Comparison of ENCODE assay signal across 8 cellular contexts in the genomic region with DNA sequence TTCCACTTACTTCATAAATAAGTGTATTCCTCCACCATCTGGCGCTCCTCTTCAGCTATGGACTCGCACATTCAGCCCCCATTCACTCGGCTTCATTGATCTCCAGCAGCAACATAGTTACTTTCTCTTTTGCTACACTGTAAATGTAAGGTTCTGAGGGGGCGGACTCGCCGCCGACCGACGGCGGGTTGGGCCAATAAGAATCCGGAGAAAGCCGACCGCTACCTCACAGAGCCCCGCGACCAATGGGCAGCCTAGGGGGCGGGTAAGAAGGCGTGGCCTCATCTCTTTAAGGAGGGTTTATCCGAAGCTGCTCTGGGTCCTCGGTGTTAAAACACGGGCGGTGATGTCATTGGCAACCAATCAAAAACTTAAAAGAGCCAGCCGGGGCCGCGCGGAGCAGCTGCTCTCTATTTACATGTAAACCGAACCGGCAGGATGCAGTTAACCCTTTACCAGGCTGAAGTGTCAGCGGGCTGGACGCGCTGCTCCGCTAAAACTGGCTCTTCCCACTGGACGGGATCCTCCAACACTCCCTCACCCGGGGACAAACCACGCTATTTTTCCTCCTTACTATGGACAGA. TPM values are rescaled to one million over a fixed set of nuclear protein-coding genes. Genes with fewer than 3 reads are reported as not detected.
DNase-seq lines count a peak whose midpoint lies in the region; ATAC-seq, FAIRE-seq and TF ChIP-seq lines count a peak whose summit lies in the region.

Gene DUSP10 (minus strand): TSS at position 119 of the 584 bp plus-strand sequence. CDS start 2,345 bp downstream, outside the sequence.

- peak within 1 kb of the TSS; percentile 20 to 95 for H3K14ac ChIP-seq in mesenchymal stem cell (ENCODE audit: low read length in 2 of 2)

- H2BK120ac ChIP-seq in mesenchymal stem cell (ENCODE audit: low read depth, low read length), result peak within 1 kb of the TSS; percentile 94

- H2BK12ac ChIP-seq in mesenchymal stem cell (ENCODE audit: low read length in 2 of 2), result peak within 1 kb of the TSS; percentile 79 to 94

- peak within 1 kb of the TSS; percentile 90 to 96 for H3K18ac ChIP-seq in mesenchymal stem cell (ENCODE audit: low read depth in 1 of 2, low read length in 2 of 2)

- H3K9me3 Mint-ChIP-seq in Caco-2 (ENCODE audit: unreplicated experiment), result no peaks in the 10 kb centered on the region

- H4K91ac ChIP-seq in mesenchymal stem cell (ENCODE audit: low read length), result peak within 1 kb of the TSS; percentile 89

- 0 out of 2 replicates have a peak, but pooled peaks cover 7% of the 10 kb centered on the region for H3K4me1 ChIP-seq in Caco-2
- H3K4me1 ChIP-seq in endocrine pancreas (ENCODE audit: control insufficient read depth, insufficient read depth, low read length), result no peaks in the 10 kb centered on the region
- H3K4me1 ChIP-seq in mesenchymal stem cell (ENCODE audit: control insufficient read depth, insufficient read depth, low read depth, low read length), result peaks cover 5% of the 10 kb centered on the region

- WGBS in mesenchymal stem cell, result under 1% methylated on average over 34 of the region's 34 CpGs

- no peak for TF ChIP-seq CTCF in Caco-2 (IDR thresholded peaks at IDR 0.05; ENCODE audit: insufficient read depth in 1 of 2, low read depth in 1 of 2, low read length in 1 of 2, severe bottlenecking in 1 of 2, unreplicated experiment in 1 of 2)

- H3K27me3 ChIP-seq in Caco-2 (replicated peaks; ENCODE audit: control insufficient read depth, insufficient read depth, low read length), result no peaks in the 10 kb centered on the region
- H3K27me3 ChIP-seq in endocrine pancreas (ENCODE audit: control insufficient read depth, insufficient read depth, low read length), result no peaks in the 10 kb centered on the region
- no peaks in the 10 kb centered on the region for H3K27me3 ChIP-seq in mesenchymal stem cell (ENCODE audit: control insufficient read depth in 1 of 2, insufficient read depth in 1 of 2, low read length in 2 of 2)

- H3K79me1 ChIP-seq in mesenchymal stem cell (replicated peaks; ENCODE audit: low read length, poor library complexity, severe bottlenecking), result peaks cover 9% of the 10 kb centered on the region

- peak within 1 kb of the TSS; percentile 74 for H2BK5ac ChIP-seq in mesenchymal stem cell (ENCODE audit: low read depth, low read length, poor library complexity, severe bottlenecking)

- peak within 1 kb of the TSS; percentile 88 for H3K27ac ChIP-seq in mesenchymal stem cell (ENCODE audit: low read length, poor library complexity, severe bottlenecking)

- peak within 1 kb of the TSS; percentile 78 for H2AFZ ChIP-seq in mesenchymal stem cell (ENCODE audit: low read depth, low read length)

- peak within 1 kb of the TSS; percentile 98 for H2BK15ac ChIP-seq in mesenchymal stem cell (ENCODE audit: low read depth, poor library complexity, severe bottlenecking)

- H4K8ac ChIP-seq in mesenchymal stem cell (ENCODE audit: low read length), result peak within 1 kb of the TSS; percentile 86

- H3K4me3 Mint-ChIP-seq in Caco-2 (ENCODE audit: unreplicated experiment), result no peak within 1 kb of the TSS

- peak within 1 kb of the TSS; percentile 86 for H3K4me2 ChIP-seq in mesenchymal stem cell (ENCODE audit: low read length, poor library complexity, severe bottlenecking)

- H3K23ac ChIP-seq in mesenchymal stem cell (ENCODE audit: low read length in 2 of 2), result peak within 1 kb of the TSS in 1 of 2 experiments; percentile 81

- no peak within 1 kb of the TSS for H3K27ac Mint-ChIP-seq in Caco-2 (ENCODE audit: unreplicated experiment)

- H3K36me3 Mint-ChIP-seq in Caco-2 (ENCODE audit: insufficient read depth, unreplicated experiment), result no peaks in the 10 kb centered on the region

- ATAC-seq in GM21381 (IDR thresholded peaks at IDR 0.05; ENCODE audit: unreplicated experiment), result peak; percentile 77

- DNase-seq in Caco-2, result peak; percentile 97 to 98
- peak; percentile 99 for DNase-seq in HTR-8/SVneo (ENCODE audit: insufficient read length, low spot score)
- DNase-seq in NOMO-1 treated with dmso at 0.1 percent for 144 hours (lab: John Stamatoyannopoulos, UW; ENCODE audit: unreplicated experiment), result peak; percentile 98
- peak; percentile 71 to 95 (median 76) for DNase-seq in activated CD8-positive, alpha-beta memory T cell treated with anti-CD3 and anti-CD28 coated beads for 48 hours (ENCODE audit: low read depth in 2 of 3, low spot score in 2 of 3)
- DNase-seq in mesenchymal stem cell, result peak; percentile 100
- DNase-seq in stimulated activated CD8-positive, alpha-beta memory T cell treated with anti-CD3 and anti-CD28 coated beads, Interleukin-12 subunit alpha, Interleukin-12 subunit beta, amount 100 ng/mL, for 24 hours (ENCODE audit: extremely low read depth), result peak; percentile 95

- POLR2A ChIA-PET in Caco-2 (lab: Charles Lee), result interaction anchor here (1.5 kb wide), 1 partner anchor 27 kb away, joined by 6 read pairs; no protein-coding TSS in a partner anchor

- H3K9ac ChIP-seq in endocrine pancreas (ENCODE audit: control insufficient read depth, insufficient read depth, low read length) (peak within 1 kb of the TSS; percentile 66), mesenchymal stem cell (ENCODE audit: low read length) (peak within 1 kb of the TSS; percentile 96)

- H3K4me1 Mint-ChIP-seq in Caco-2 (ENCODE audit: low read depth, unreplicated experiment), result no peaks in the 10 kb centered on the region

- FAIRE-seq in HTR-8/SVneo (lab: Jason Lieb, UNC), result no peak

- CTCF ChIA-PET in Caco-2 (lab: Charles Lee), result interaction anchor here (0.8 kb wide), 1 partner anchor 32 kb away, joined by 4 read pairs; no protein-coding TSS in a partner anchor

- peak within 1 kb of the TSS; percentile 67 to 86 for H3K4ac ChIP-seq in mesenchymal stem cell (ENCODE audit: low read depth in 1 of 2, low read length in 2 of 2)

- H3K36me3 ChIP-seq in Caco-2 (ENCODE audit: control insufficient read depth, insufficient read depth, low read length), result no peaks in the 10 kb centered on the region
- no peaks in the 10 kb centered on the region for H3K36me3 ChIP-seq in endocrine pancreas (ENCODE audit: control insufficient read depth, insufficient read depth, low read length)
- peaks cover 11 to 22% of the 10 kb centered on the region in 2 experiments for H3K36me3 ChIP-seq in mesenchymal stem cell (ENCODE audit: control insufficient read depth in 1 of 2, insufficient read depth in 2 of 2, low read depth in 1 of 2, low read length in 2 of 2)

- BruUV-seq in Caco-2 (replicated peaks; lab: Mats Ljungman, UMichigan), result no TSS peak

- H2AK5ac ChIP-seq in mesenchymal stem cell (ENCODE audit: low read length, severe bottlenecking), result no peak within 1 kb of the TSS

- H3K9me3 ChIP-seq in Caco-2 (no peaks in the 10 kb centered on the region), endocrine pancreas (ENCODE audit: control insufficient read depth, low read length) (no peaks in the 10 kb centered on the region), mesenchymal stem cell (ENCODE audit: control insufficient read depth, low read length) (no peaks in the 10 kb centered on the region)

- H3K4me3 ChIP-seq in Caco-2 (ENCODE audit: low read depth, low read length) (peak within 1 kb of the TSS; percentile 68), endocrine pancreas (ENCODE audit: control insufficient read depth, insufficient read depth, low read length) (peak within 1 kb of the TSS; percentile 73), mesenchymal stem cell (ENCODE audit: insufficient read depth in 1 of 2, low read depth in 1 of 2, low read length in 2 of 2) (peak within 1 kb of the TSS; percentile 72 to 99)

- intact Hi-C loops in Caco-2 (cut with micrococcal nuclease; ENCODE audit: unreplicated experiment), result loop anchor here (1.0 to 10.0 kb wide), 7 partner anchors 24 to 713 kb away; no protein-coding TSS in a partner anchor

- H3K27me3 Mint-ChIP-seq in Caco-2 (ENCODE audit: insufficient read depth, unreplicated experiment), result no peaks in the 10 kb centered on the region

RNA-seq across cellular contexts. Expression of gene DUSP10, which starts in this region (rescaled TPM):
- 2.0 and 2.1 TPM in 2 replicates for total RNA-seq in Caco-2 (2022)
- 46.8 TPM for polyA plus RNA-seq in mesenchymal stem cell (2013, experiment 1 of 2)
- 45.6 TPM for polyA plus RNA-seq in mesenchymal stem cell (2013, experiment 2 of 2)

Comparison
In these comparisons a context has a peak if more than half of its experiments do, and no peak if none do; other contexts are left out.
1. Peak in every context shown above with its lines: DNase-seq, ATAC-seq, H3K4me3 ChIP-seq and H3K27ac ChIP-seq.